ENCODE assay signal across 6 cellular contexts in the genomic region with DNA sequence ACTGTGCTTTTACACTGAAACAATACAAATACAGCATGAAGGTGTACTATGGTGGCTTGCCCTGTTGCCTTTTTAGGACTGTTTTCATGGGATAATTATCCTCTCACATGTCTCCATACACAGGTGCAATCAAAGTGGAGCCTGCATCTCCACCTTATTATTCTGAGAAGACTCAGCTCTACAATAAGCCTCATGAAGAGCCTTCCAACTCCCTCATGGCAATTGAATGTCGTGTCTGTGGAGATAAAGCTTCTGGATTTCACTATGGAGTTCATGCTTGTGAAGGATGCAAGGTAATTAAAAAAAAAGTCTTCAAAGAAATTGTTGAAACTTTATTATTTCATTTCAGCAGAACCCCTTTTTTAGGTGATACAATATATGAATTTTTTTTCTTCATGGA.
"Had no signal": no experiment of that assay in that cellular context is flagged by ENCODE, and none has a peak within 500 bp of the region (broad histone marks: within the 10 kb centered on the region; RNA-seq: fewer than 3 reads in every experiment).

No MANE protein-coding gene starts in this region.

- H3K4me1 ChIP-seq: HAP-1 had no signal

- DNase-seq: GM23248, GOT3, H7, IMR-90 had no signal

- H3K9ac ChIP-seq: GM23248 had no signal

- H3K4me3 ChIP-seq: GM23248, HAP-1 had no signal

- H2AFZ ChIP-seq: GM23248 had no signal

- ATAC-seq: HCT116 had no signal

- H3K9me3 ChIP-seq: HAP-1 had no signal

- H3K36me3 ChIP-seq: HAP-1 had no signal

- H3K27ac ChIP-seq: GM23248 had no signal
